ENCODE assay signal across 8 cellular contexts in the genomic region with DNA sequence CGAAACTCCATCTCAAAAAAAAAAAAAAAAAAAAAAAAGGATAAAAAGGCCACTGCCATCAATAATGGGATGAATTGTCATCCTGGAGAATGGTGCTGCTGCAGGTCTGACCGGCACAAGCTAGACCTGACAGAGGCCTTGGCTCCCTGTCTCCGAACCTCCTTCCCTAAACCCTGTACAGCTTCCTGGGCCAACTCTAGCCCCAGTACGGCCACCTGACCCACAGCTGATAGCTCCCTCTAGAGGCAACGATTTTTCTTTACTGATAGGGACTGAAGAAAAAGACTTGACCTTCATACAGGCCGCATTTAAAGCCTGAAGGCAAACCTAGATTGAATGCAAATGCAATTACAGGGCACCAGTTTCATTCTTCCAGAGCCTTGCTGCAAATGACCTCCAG. TPM values are rescaled to one million over a fixed set of nuclear protein-coding genes. Genes with fewer than 3 reads are reported as not detected.
DNase-seq lines count a peak whose midpoint lies in the region; ATAC-seq and TF ChIP-seq lines count a peak whose summit lies in the region.

No MANE protein-coding gene starts in this region.

- H4K20me1 ChIP-seq in GM23248 (ENCODE audit: insufficient read depth) (no peaks in the 10 kb centered on the region), smooth muscle cell (ENCODE audit: low read depth) (no peaks in the 10 kb centered on the region)

- CTCF ChIA-PET in AG04450 (lab: Charles Lee) = interaction anchor here (0.5 to 5.3 kb wide), 10 partner anchors 11 to 145 kb away, joined by 3 to 26 read pairs (median 6); a partner anchor contains a TSS

- H3K79me2 ChIP-seq in GM23248 (ENCODE audit: insufficient read depth) (no peaks in the 10 kb centered on the region), smooth muscle cell (ENCODE audit: low read depth) (no peaks in the 10 kb centered on the region)

- H3F3A ChIP-seq in GM23248 (ENCODE audit: insufficient read depth) (peaks cover 38% of the 10 kb centered on the region), smooth muscle cell (ENCODE audit: low read depth) (no peaks in the 10 kb centered on the region)

- no peak overlapping the region for H3K4me2 ChIP-seq in GM23248 (ENCODE audit: unreplicated experiment)
- H3K4me2 ChIP-seq in smooth muscle cell = no peak overlapping the region

- peak; percentile 26; the same call in 1 of the 3 replicates for ATAC-seq in RWPE2 (ENCODE audit: low read depth)
- no peak for ATAC-seq in HG03457 (IDR thresholded peaks at IDR 0.05; ENCODE audit: unreplicated experiment)
- no peak for ATAC-seq in HG03439 (IDR thresholded peaks at IDR 0.05; ENCODE audit: unreplicated experiment)

- no peaks in the 10 kb centered on the region for H3K9me3 ChIP-seq in AG04450 (ENCODE audit: control insufficient read depth, insufficient read depth, low read length)
- no peaks in the 10 kb centered on the region for H3K9me3 ChIP-seq in GM23248 (ENCODE audit: low read depth)
- no peaks in the 10 kb centered on the region for H3K9me3 ChIP-seq in RWPE2 (ENCODE audit: severe bottlenecking)
- H3K9me3 ChIP-seq in smooth muscle cell (replicated peaks; ENCODE audit: low read depth) = no peaks in the 10 kb centered on the region
- H3K9me3 ChIP-seq in ovary = no peaks in the 10 kb centered on the region

- in situ Hi-C loops in GM23248 (cut with MboI) = no loop called here

- H3K36me3 ChIP-seq in GM23248 (ENCODE audit: low read depth) = peaks cover 14% of the 10 kb centered on the region; the same call in 1 of the 2 replicates
- H3K36me3 ChIP-seq in RWPE2 (ENCODE audit: low read depth) = peaks cover 30% of the 10 kb centered on the region
- H3K36me3 ChIP-seq in smooth muscle cell (ENCODE audit: low read depth) = no peaks in the 10 kb centered on the region
- H3K36me3 ChIP-seq in ovary = no peaks in the 10 kb centered on the region

- 56 to 68% methylated on average over 5 to 6 of the region's 6 CpGs for WGBS in GM23248 (ENCODE audit: low coverage in 1 of 2, low lambda C conversion rate in 2 of 2, missing lambda C conversion rate in 2 of 2), 2 experiments
- 49% methylated on average over 5 of the region's 6 CpGs for whole genome bisulfite sequencing in smooth muscle cell (ENCODE audit: low lambda C conversion rate)
- WGBS in ovary, 3 donors = 36 to 40% (median 37%) methylated on average over 6 of the region's 6 CpGs

- intact Hi-C loops in ovary (cut with DNase I) = no loop called here

- H3K4me3 ChIP-seq in AG04450 (ENCODE audit: low read depth, low read length) = no peak overlapping the region
- no peak overlapping the region for H3K4me3 ChIP-seq in GM23248
- H3K4me3 ChIP-seq in RWPE2 (ENCODE audit: severe bottlenecking) = no peak overlapping the region
- H3K4me3 ChIP-seq in smooth muscle cell = no peak overlapping the region
- no peak overlapping the region for H3K4me3 ChIP-seq in ovary

- H3K27ac ChIP-seq in AG04450 (ENCODE audit: low read depth, low read length) = no peak overlapping the region
- no peak overlapping the region for H3K27ac ChIP-seq in GM23248
- no peak overlapping the region for H3K27ac ChIP-seq in RWPE2 (ENCODE audit: poor library complexity, severe bottlenecking)
- H3K27ac ChIP-seq in smooth muscle cell (ENCODE audit: low read depth) = no peak overlapping the region
- no peak overlapping the region for H3K27ac ChIP-seq in ovary

- POLR2A ChIA-PET in AG04450 (lab: Yijun Ruan, JAX) = no interaction called here

- no peaks in the 10 kb centered on the region for H3K9me2 ChIP-seq in GM23248 (ENCODE audit: insufficient read depth)

- TF ChIP-seq CTCF in AG04450 (IDR thresholded peaks at IDR 0.05; ENCODE audit: low read depth, low read length) (peak; percentile 63), RWPE2 (IDR thresholded peaks at IDR 0.05; ENCODE audit: poor library complexity, severe bottlenecking) (peak; percentile 63), smooth muscle cell (IDR thresholded peaks at IDR 0.05; ENCODE audit: borderline replicate concordance, insufficient read depth, poor library complexity, severe bottlenecking) (peak; percentile 47), ovary (IDR thresholded peaks at IDR 0.05) (no peak)

- no peak for TF ChIP-seq EP300 in ovary (IDR thresholded peaks at IDR 0.05)

- TF ChIP-seq POLR2A in ovary (IDR thresholded peaks at IDR 0.05) = no peak

- DNase-seq in AG04450 (ENCODE audit: low read depth, low spot score) (no peak), GM23248 (peak; percentile 54), RWPE2 (ENCODE audit: low spot score) (no peak), glomerular visceral epithelial cell (ENCODE audit: extremely low spot score) (peak; percentile 28), smooth muscle cell (lab: John Stamatoyannopoulos, UW; ENCODE audit: unreplicated experiment) (no peak), ovary (no peak)

- H3K9ac ChIP-seq in GM23248 = 0 out of 2 replicates have a peak overlapping the region, but pooled peaks have one; percentile 5
- no peak overlapping the region for H3K9ac ChIP-seq in smooth muscle cell (ENCODE audit: low read depth)

- H2AFZ ChIP-seq in GM23248 (no peak overlapping the region), smooth muscle cell (ENCODE audit: low read depth) (no peak overlapping the region)

- H3K27me3 ChIP-seq in AG04450 (ENCODE audit: control insufficient read depth, insufficient read depth, low read length) = no peaks in the 10 kb centered on the region
- H3K27me3 ChIP-seq in GM23248 (replicated peaks; ENCODE audit: insufficient read depth) = no peaks in the 10 kb centered on the region
- H3K27me3 ChIP-seq in RWPE2 (ENCODE audit: insufficient read depth, poor library complexity, severe bottlenecking) = no peaks in the 10 kb centered on the region
- no peaks in the 10 kb centered on the region for H3K27me3 ChIP-seq in smooth muscle cell (ENCODE audit: low read depth)
- H3K27me3 ChIP-seq in ovary = no peaks in the 10 kb centered on the region

- peaks cover 23% of the 10 kb centered on the region for H3K4me1 ChIP-seq in GM23248 (ENCODE audit: insufficient read depth)
- peaks cover 11% of the 10 kb centered on the region for H3K4me1 ChIP-seq in RWPE2 (ENCODE audit: insufficient read depth, poor library complexity, severe bottlenecking)
- H3K4me1 ChIP-seq in smooth muscle cell (ENCODE audit: low read depth) = peaks cover 13% of the 10 kb centered on the region
- peaks cover 5% of the 10 kb centered on the region for H3K4me1 ChIP-seq in ovary (ENCODE audit: insufficient read depth)

RNA-seq across cellular contexts. Expression of a gene that starts 30.7 kb away (rescaled TPM):
- polyA plus RNA-seq in AG04450 (2011; rRNA removed) (17.9 and 23.6 TPM in 2 replicates), GM23248 (2016; fragmentation: Nextera tagmentation; extraction: Ambion mirVana) (13.0 and 15.7 TPM in 2 replicates), smooth muscle cell (8.1 and 11.5 TPM in 2 replicates), ovary (10 to 100 TPM in 1 of 2 donors, 1 to 10 TPM in 1; 7.2 to 15.5 TPM)
- 23.0 and 31.2 TPM in 2 replicates for polyA minus RNA-seq in AG04450 (2011; rRNA and poly(A)+ RNA removed)
- total RNA-seq in GM23248 (2014; rRNA removed; shearing (Covaris generic)) = 16.6 and 27.8 TPM in 2 replicates
- total RNA-seq in smooth muscle cell (12.0 and 16.8 TPM in 2 replicates), ovary (10 to 100 TPM; 12.6 to 38.9 (median 30.0) TPM)

RNA-seq across cellular contexts. Expression of a gene that starts 31.5 kb away (rescaled TPM):
- 0.05 TPM in 2 replicates for polyA plus RNA-seq in AG04450 (2011; rRNA removed)
- polyA minus RNA-seq in AG04450 (2011; rRNA and poly(A)+ RNA removed) = not detected in 2 replicates
- total RNA-seq in GM23248 (2014; rRNA removed; shearing (Covaris generic)) = not detected in 2 replicates
- not detected in 2 replicates for polyA plus RNA-seq in GM23248 (2016; fragmentation: Nextera tagmentation; extraction: Ambion mirVana)
- total RNA-seq in smooth muscle cell = not detected in 2 replicates
- polyA plus RNA-seq in smooth muscle cell = 0.27 TPM in 1 of 2 replicates, not detected in the other
- under 1 TPM in 5 of 7 donors, not detected in 2; 0.20 to 0.42 (median 0.33) TPM for total RNA-seq in ovary
- under 1 TPM in 1 of 2 donors, not detected in 1; 0.74 TPM for polyA plus RNA-seq in ovary

RNA-seq across cellular contexts. Expression of a gene that starts 32.1 kb away (rescaled TPM):
- 4.2 and 5.4 TPM in 2 replicates for polyA plus RNA-seq in AG04450 (2011; rRNA removed)
- polyA minus RNA-seq in AG04450 (2011; rRNA and poly(A)+ RNA removed) = 4.5 and 5.0 TPM in 2 replicates
- total RNA-seq in GM23248 (2014; rRNA removed; shearing (Covaris generic)) = 7.0 and 7.6 TPM in 2 replicates
- 2.0 and 2.8 TPM in 2 replicates for polyA plus RNA-seq in GM23248 (2016; fragmentation: Nextera tagmentation; extraction: Ambion mirVana)
- total RNA-seq in smooth muscle cell = 14.5 and 16.1 TPM in 2 replicates
- 10.6 and 17.8 TPM in 2 replicates for polyA plus RNA-seq in smooth muscle cell
- 10 to 100 TPM in 3 of 7 donors, 1 to 10 TPM in 4; 6.2 to 13.1 (median 9.4) TPM for total RNA-seq in ovary
- 10 to 100 TPM in 1 of 2 donors, 1 to 10 TPM in 1; 2.0 to 10.2 TPM for polyA plus RNA-seq in ovary

RNA-seq across cellular contexts. Expression of a gene that starts 56.2 kb away (rescaled TPM):
- polyA plus RNA-seq in AG04450 (2011; rRNA removed) (7.5 and 8.8 TPM in 2 replicates), GM23248 (2016; fragmentation: Nextera tagmentation; extraction: Ambion mirVana) (11.2 and 15.4 TPM in 2 replicates), smooth muscle cell (16.3 and 20.5 TPM in 2 replicates), ovary (10 to 100 TPM in 1 of 2 donors, 1 to 10 TPM in 1; 8.0 to 37.7 TPM)
- polyA minus RNA-seq in AG04450 (2011; rRNA and poly(A)+ RNA removed) = 16.8 and 26.3 TPM in 2 replicates
- 16.4 and 31.7 TPM in 2 replicates for total RNA-seq in GM23248 (2014; rRNA removed; shearing (Covaris generic))
- total RNA-seq in smooth muscle cell (9.7 and 26.4 TPM in 2 replicates), ovary (10 to 100 TPM; 20.4 to 42.5 (median 33.7) TPM)

RNA-seq across cellular contexts. Expression of a gene that starts 57.6 kb away (rescaled TPM):
- 2.7 and 3.3 TPM in 2 replicates for polyA plus RNA-seq in AG04450 (2011; rRNA removed)
- polyA minus RNA-seq in AG04450 (2011; rRNA and poly(A)+ RNA removed) = 1.5 and 2.4 TPM in 2 replicates
- 5.6 and 12.1 TPM in 2 replicates for total RNA-seq in GM23248 (2014; rRNA removed; shearing (Covaris generic))
- 2.5 and 3.1 TPM in 2 replicates for polyA plus RNA-seq in GM23248 (2016; fragmentation: Nextera tagmentation; extraction: Ambion mirVana)
- total RNA-seq in smooth muscle cell = 9.6 and 19.8 TPM in 2 replicates
- 10.1 and 17.7 TPM in 2 replicates for polyA plus RNA-seq in smooth muscle cell
- 10 to 100 TPM in 2 of 7 donors, 1 to 10 TPM in 5; 4.9 to 13.1 (median 7.7) TPM for total RNA-seq in ovary
- polyA plus RNA-seq in ovary = 1 to 10 TPM; 1.7 to 9.4 TPM

Comparison
In these comparisons a context has a peak if more than half of its experiments do, and no peak if none do; other contexts are left out.
1. DNase-seq: peak in GM23248 (single experiment) and glomerular visceral epithelial cell (single experiment); none in AG04450 (single experiment), RWPE2 (single experiment), smooth muscle cell (single experiment) and ovary (0 of 5).
2. CTCF ChIP-seq: peak in AG04450 (single experiment), RWPE2 (single experiment) and smooth muscle cell (single experiment); none in ovary (0 of 3).